In the genomic region with DNA sequence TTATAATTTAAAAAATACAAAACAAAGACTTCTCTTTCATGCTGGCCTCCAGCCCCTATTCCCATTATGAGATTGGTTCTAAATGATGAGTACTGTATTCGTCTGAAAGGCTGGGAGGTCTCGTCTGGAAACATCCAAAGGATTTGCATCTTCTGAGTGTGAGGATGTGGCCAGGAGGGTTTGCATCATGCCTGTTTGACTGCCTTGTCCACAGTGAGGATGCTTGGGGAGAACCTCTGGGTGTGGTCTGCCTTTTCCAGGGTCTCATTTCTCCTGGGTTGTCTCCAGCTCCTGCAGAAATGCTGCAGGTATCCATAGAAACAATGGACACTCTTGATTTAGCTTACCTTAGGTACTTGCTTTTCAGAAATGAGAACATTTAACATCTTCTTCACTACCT, we compare ENCODE assay signal across 35 cellular contexts. TPM values are rescaled to one million over a fixed set of nuclear protein-coding genes. Genes with fewer than 3 reads are reported as not detected.
"Had no signal": no experiment of that assay in that cellular context is flagged by ENCODE, and none has a peak within 500 bp of the region (broad histone marks: within the 10 kb centered on the region; RNA-seq: fewer than 3 reads in every experiment).

No MANE protein-coding gene starts in this region.

- H3K4me3 Mint-ChIP-seq: activated B cell treated with CpG ODN at 0.5 μM for 24 hours; activated CD8-positive, alpha-beta T cell treated with anti-CD3 and anti-CD28 coated beads for 36 hours; activated naive CD4-positive, alpha-beta T cell treated with anti-CD3 and anti-CD28 coated beads, Interleukin-2, amount 10 ng/mL, durations not matched to agents 7 days and 5 days; activated naive CD8-positive, alpha-beta T cell treated with anti-CD3 and anti-CD28 coated beads, Interleukin-2, amount 10 ng/mL, durations not matched to agents 7 days and 5 days; activated T-cell treated with anti-CD3 and anti-CD28 coated beads, Interleukin-2, amount 50 U/mL, for 24 hours; activated T-cell treated with anti-CD3 and anti-CD28 coated beads, Interleukin-2, amount 50 U/mL, for 72 hours; dendritic cell treated with granulocyte-macrophage colony-stimulating factor and Interleukin-4, amounts not matched to agents 40 ng/mL and 50 ng/mL, for 4 days; endodermal cell; T-helper 17 cell; T-helper 2 cell treated with Interferon-gamma antibody and Interleukin-4, amounts not matched to agents 5 μg/mL and 100 μg/mL, for 36 hours had no signal

- ATAC-seq: activated CD4-positive, CD25-positive, alpha-beta regulatory T cell treated with anti-CD3 and anti-CD28 coated beads, Interleukin-2, amount 50 U/mL, for 24 hours; activated CD8-positive, alpha-beta T cell treated with anti-CD3 and anti-CD28 coated beads for 36 hours; activated naive CD4-positive, alpha-beta T cell treated with anti-CD3 and anti-CD28 coated beads, Interleukin-2, amount 50 U/mL, for 72 hours; activated T-cell treated with anti-CD3 and anti-CD28 coated beads, Interleukin-2, amount 50 U/mL, for 72 hours; body of pancreas; esophagus mucosa; foreskin keratinocyte; gastrocnemius medialis; T-helper 17 cell had no signal

- H3K27me3 ChIP-seq: body of pancreas, foreskin keratinocyte, gastrocnemius medialis had no signal

- FAIRE-seq: colon had no signal

- H3K4me1 ChIP-seq: body of pancreas, foreskin keratinocyte had no signal

- H3K9me3 Mint-ChIP-seq: activated B cell treated with CpG ODN at 0.5 μM for 24 hours; activated CD8-positive, alpha-beta T cell treated with anti-CD3 and anti-CD28 coated beads for 36 hours; activated naive CD4-positive, alpha-beta T cell treated with anti-CD3 and anti-CD28 coated beads, Interleukin-2, amount 10 ng/mL, durations not matched to agents 7 days and 5 days; activated naive CD4-positive, alpha-beta T cell treated with anti-CD3 and anti-CD28 coated beads, Interleukin-2, amount 50 U/mL, for 72 hours; activated naive CD8-positive, alpha-beta T cell treated with anti-CD3 and anti-CD28 coated beads, Interleukin-2, amount 10 ng/mL, durations not matched to agents 7 days and 5 days; activated T-cell treated with anti-CD3 and anti-CD28 coated beads, Interleukin-2, amount 50 U/mL, for 24 hours; activated T-cell treated with anti-CD3 and anti-CD28 coated beads, Interleukin-2, amount 50 U/mL, for 72 hours; dendritic cell treated with granulocyte-macrophage colony-stimulating factor and Interleukin-4, amounts not matched to agents 40 ng/mL and 50 ng/mL, for 4 days; endodermal cell; T-helper 2 cell treated with Interferon-gamma antibody and Interleukin-4, amounts not matched to agents 5 μg/mL and 100 μg/mL, for 36 hours had no signal

- H3K36me3 ChIP-seq: gastrocnemius medialis, WERI-Rb-1 had no signal

- DNase-seq: activated B cell treated with CpG ODN at 0.5 μM for 24 hours; activated CD4-positive, alpha-beta T cell treated with anti-CD3 and anti-CD28 coated beads for 48 hours; activated CD4-positive, alpha-beta T cell treated with anti-CD3 and anti-CD28 coated beads, Interleukin-2, amount 50 U/mL, for 1 hour; activated CD4-positive, alpha-beta T cell treated with anti-CD3 and anti-CD28 coated beads, Interleukin-2, amount 50 U/mL, for 48 hours; activated CD8-positive, alpha-beta memory T cell treated with anti-CD3 and anti-CD28 coated beads, Interleukin-2, amount 50 U/mL, for 48 hours; activated CD8-positive, alpha-beta T cell treated with anti-CD3 and anti-CD28 coated beads for 36 hours; activated gamma-delta T cell; activated naive CD4-positive, alpha-beta T cell; activated naive CD4-positive, alpha-beta T cell treated with anti-CD3 and anti-CD28 coated beads, Interleukin-2, amount 10 ng/mL, durations not matched to agents 7 days and 5 days; activated naive CD8-positive, alpha-beta T cell treated with anti-CD3 and anti-CD28 coated beads, Interleukin-2, amount 10 ng/mL, durations not matched to agents 7 days and 5 days; activated T-cell treated with anti-CD3 and anti-CD28 coated beads for 4 hours; activated T-cell treated with anti-CD3 and anti-CD28 coated beads, Interleukin-2, amount 50 U/mL, for 24 hours; activated T-cell treated with anti-CD3 and anti-CD28 coated beads, Interleukin-2, amount 50 U/mL, for 72 hours; amygdala; aorta; body of pancreas; caudate nucleus; dorsolateral prefrontal cortex; effector memory CD4-positive, alpha-beta T cell; endodermal cell; foreskin keratinocyte; gastrocnemius medialis; glutamatergic neuron; T-helper 1 cell; T-helper 17 cell; T1000; WERI-Rb-1 had no signal

- H3K27ac ChIP-seq: body of pancreas, dorsolateral prefrontal cortex, foreskin keratinocyte, gastrocnemius medialis, WERI-Rb-1 had no signal

- H3K4me1 Mint-ChIP-seq: activated B cell treated with CpG ODN at 0.5 μM for 24 hours; activated naive CD4-positive, alpha-beta T cell treated with anti-CD3 and anti-CD28 coated beads, Interleukin-2, amount 10 ng/mL, durations not matched to agents 7 days and 5 days; activated naive CD8-positive, alpha-beta T cell treated with anti-CD3 and anti-CD28 coated beads, Interleukin-2, amount 10 ng/mL, durations not matched to agents 7 days and 5 days had no signal

- H3K4me3 ChIP-seq: body of pancreas, dorsolateral prefrontal cortex, gastrocnemius medialis had no signal

- H3K36me3 Mint-ChIP-seq: activated naive CD4-positive, alpha-beta T cell treated with anti-CD3 and anti-CD28 coated beads, Interleukin-2, amount 10 ng/mL, durations not matched to agents 7 days and 5 days; activated naive CD4-positive, alpha-beta T cell treated with anti-CD3 and anti-CD28 coated beads, Interleukin-2, amount 50 U/mL, for 72 hours; activated naive CD8-positive, alpha-beta T cell treated with anti-CD3 and anti-CD28 coated beads, Interleukin-2, amount 10 ng/mL, durations not matched to agents 7 days and 5 days had no signal

- H3K9me3 ChIP-seq: body of pancreas, gastrocnemius medialis had no signal

- H3K27ac Mint-ChIP-seq: activated B cell treated with CpG ODN at 0.5 μM for 24 hours; activated CD8-positive, alpha-beta T cell treated with anti-CD3 and anti-CD28 coated beads for 36 hours; activated naive CD4-positive, alpha-beta T cell treated with anti-CD3 and anti-CD28 coated beads, Interleukin-2, amount 10 ng/mL, durations not matched to agents 7 days and 5 days; activated naive CD4-positive, alpha-beta T cell treated with anti-CD3 and anti-CD28 coated beads, Interleukin-2, amount 50 U/mL, for 72 hours; activated naive CD8-positive, alpha-beta T cell treated with anti-CD3 and anti-CD28 coated beads, Interleukin-2, amount 10 ng/mL, durations not matched to agents 7 days and 5 days; activated T-cell treated with anti-CD3 and anti-CD28 coated beads, Interleukin-2, amount 50 U/mL, for 24 hours; activated T-cell treated with anti-CD3 and anti-CD28 coated beads, Interleukin-2, amount 50 U/mL, for 72 hours; dendritic cell treated with granulocyte-macrophage colony-stimulating factor and Interleukin-4, amounts not matched to agents 40 ng/mL and 50 ng/mL, for 4 days; endodermal cell; T-helper 17 cell; T-helper 2 cell treated with Interferon-gamma antibody and Interleukin-4, amounts not matched to agents 5 μg/mL and 100 μg/mL, for 36 hours had no signal

RNA-seq across cellular contexts. Expression of a gene that starts 26.4 kb away (rescaled TPM):
- total RNA-seq: activated B cell treated with CpG ODN at 0.5 μM for 24 hours; activated CD8-positive, alpha-beta memory T cell treated with anti-CD3 and anti-CD28 coated beads for 36 hours; activated CD8-positive, alpha-beta T cell treated with anti-CD3 and anti-CD28 coated beads for 36 hours; activated naive CD4-positive, alpha-beta T cell treated with anti-CD3 and anti-CD28 coated beads, Interleukin-2, amount 50 U/mL, for 72 hours; activated naive CD8-positive, alpha-beta T cell treated with anti-CD3 and anti-CD28 coated beads, Interleukin-2, amount 10 ng/mL, durations not matched to agents 7 days and 5 days; activated T-cell treated with anti-CD3 and anti-CD28 coated beads, Interleukin-2, amount 50 U/mL, for 72 hours; chondrocyte; T-helper 17 cell had no signal
